In genomic region chr14:96059519-96060135, GRCh38 we compare ENCODE assay signal across 14 cellular contexts. TPM values are rescaled to one million over a fixed set of nuclear protein-coding genes. Genes with fewer than 3 reads are reported as not detected.
A peak's percentile ranks its signal among the peaks of the same experiment; 100 is the strongest.
DNase-seq lines count a peak whose midpoint lies in the region; ATAC-seq and TF ChIP-seq lines count a peak whose summit lies in the region.
"Had no signal": no experiment of that assay in that cellular context is flagged by ENCODE, and none has a peak within 500 bp of the region (broad histone marks: within the 10 kb centered on the region; RNA-seq: fewer than 3 reads in every experiment).

No MANE protein-coding gene starts in this region.

- peak; percentile 27 for DNase-seq in activated CD8-positive, alpha-beta memory T cell treated with anti-CD3 and anti-CD28 coated beads, Interleukin-2, amount 10 ng/mL, durations not matched to agents 7 days and 5 days
- no peak for DNase-seq in activated CD8-positive, alpha-beta memory T cell treated with anti-CD3 and anti-CD28 coated beads for 24 hours
- DNase-seq in ecto neural progenitor cell (ENCODE audit: low spot score) (peak; percentile 33), mesenteric fat pad (ENCODE audit: low spot score) (peak; percentile 57), mammary epithelial cell (no peak), NCI-H2227 treated with DMSO at 0.1 percent for 48 hours (lab: John Stamatoyannopoulos, UW) (no peak), CD14-positive monocyte (ENCODE audit: low spot score) (no peak)
- DNase-seq: Caco-2; CD8-positive, alpha-beta memory T cell; DMS53; GOT3 had no signal

- H3K27me3 Mint-ChIP-seq in activated CD8-positive, alpha-beta memory T cell treated with anti-CD3 and anti-CD28 coated beads, Interleukin-2, amount 10 ng/mL, durations not matched to agents 7 days and 5 days, result peaks cover 10% of the 10 kb centered on the region
- H3K27me3 Mint-ChIP-seq in CD14-positive monocyte (ENCODE audit: low read depth in 3 of 3), result peaks cover 0 to 12% (median 11%) of the 10 kb centered on the region in 3 donors

- H3K27ac ChIP-seq in mammary epithelial cell (ENCODE audit: insufficient read depth, low read depth, low read length), result no peak overlapping the region
- H3K27ac ChIP-seq: 22Rv1 had no signal

- in situ Hi-C loops in mammary epithelial cell (cut with MboI; ENCODE audit: low sequenced_read_pairs in 2 of 2), result loop anchor here in 1 of 2 donors (5.0 kb wide), 1 partner anchor 38 kb away; no protein-coding TSS in a partner anchor

- CTCF ChIA-PET in activated CD8-positive, alpha-beta memory T cell treated with anti-CD3 and anti-CD28 coated beads, Interleukin-2, amount 10 ng/mL, durations not matched to agents 7 days and 5 days (lab: Charles Lee), result no interaction called here
- CTCF ChIA-PET in mammary epithelial cell (lab: Charles Lee; ENCODE audit: low non-redundant PET), result no interaction called here

- H3K4me3 ChIP-seq in mammary epithelial cell (replicated peaks in 1 of 3; ENCODE audit: insufficient read depth in 1 of 3, low read depth in 2 of 3, low read length in 3 of 3), result no peak overlapping the region
- H3K4me3 ChIP-seq: HAP-1 had no signal

- ATAC-seq in activated CD8-positive, alpha-beta memory T cell treated with anti-CD3 and anti-CD28 coated beads, Interleukin-2, amount 10 ng/mL, durations not matched to agents 7 days and 5 days, result no peak

- H4K20me1 ChIP-seq in mammary epithelial cell (ENCODE audit: insufficient read depth, low read length), result no peaks in the 10 kb centered on the region

- no peaks in the 10 kb centered on the region for H3K9me3 ChIP-seq in mammary epithelial cell (replicated peaks; ENCODE audit: insufficient read depth, low read length)
- H3K9me3 ChIP-seq: Caco-2, HAP-1 had no signal

- H3K27me3 ChIP-seq in mammary epithelial cell (ENCODE audit: insufficient read depth, low read length), result peaks cover 6% of the 10 kb centered on the region

- no peaks in the 10 kb centered on the region for H3K36me3 Mint-ChIP-seq in activated CD8-positive, alpha-beta memory T cell treated with anti-CD3 and anti-CD28 coated beads, Interleukin-2, amount 10 ng/mL, durations not matched to agents 7 days and 5 days
- H3K36me3 Mint-ChIP-seq in CD14-positive monocyte, result no peaks in the 10 kb centered on the region
- H3K36me3 Mint-ChIP-seq: CD8-positive, alpha-beta memory T cell had no signal

- no peaks in the 10 kb centered on the region for H3K4me1 Mint-ChIP-seq in activated CD8-positive, alpha-beta memory T cell treated with anti-CD3 and anti-CD28 coated beads, Interleukin-2, amount 10 ng/mL, durations not matched to agents 7 days and 5 days
- H3K4me1 Mint-ChIP-seq in CD14-positive monocyte, result no peaks in the 10 kb centered on the region
- H3K4me1 Mint-ChIP-seq: CD8-positive, alpha-beta memory T cell had no signal

- TF ChIP-seq CTCF in mammary epithelial cell (conservative IDR thresholded peaks at IDR 0.05 in 1 of 2, IDR thresholded peaks at IDR 0.05 in 1 of 2; ENCODE audit: extremely low read depth in 1 of 2, insufficient read depth in 1 of 2, low read depth in 1 of 2, low read length in 2 of 2) (no peak), CD14-positive monocyte (IDR thresholded peaks at IDR 0.05) (no peak)

- no peak overlapping the region for H3K4me3 Mint-ChIP-seq in activated CD8-positive, alpha-beta memory T cell treated with anti-CD3 and anti-CD28 coated beads, Interleukin-2, amount 10 ng/mL, durations not matched to agents 7 days and 5 days
- no peak overlapping the region for H3K4me3 Mint-ChIP-seq in CD14-positive monocyte
- H3K4me3 Mint-ChIP-seq: CD8-positive, alpha-beta memory T cell; IgD-negative memory B cell had no signal

- H3K36me3 ChIP-seq in mammary epithelial cell (ENCODE audit: insufficient read depth, low read length), result no peaks in the 10 kb centered on the region
- H3K36me3 ChIP-seq: HAP-1 had no signal

- no TSS peak for BruUV-seq in mammary epithelial cell (replicated peaks; lab: Mats Ljungman, UMichigan)

- H3K4me1 ChIP-seq in mammary epithelial cell (ENCODE audit: insufficient read depth, low read length), result no peaks in the 10 kb centered on the region
- H3K4me1 ChIP-seq: Caco-2 had no signal

- H3K9ac ChIP-seq in mammary epithelial cell (ENCODE audit: insufficient read depth, low read length), result no peak overlapping the region

- intact Hi-C loops in mammary epithelial cell (cut with micrococcal nuclease) (no loop called here), CD14-positive monocyte (cut with micrococcal nuclease) (no loop called here)

- no peaks in the 10 kb centered on the region for H3K79me2 ChIP-seq in mammary epithelial cell (ENCODE audit: insufficient read depth, low read length)

- H3K27ac Mint-ChIP-seq in activated CD8-positive, alpha-beta memory T cell treated with anti-CD3 and anti-CD28 coated beads, Interleukin-2, amount 10 ng/mL, durations not matched to agents 7 days and 5 days, result no peak overlapping the region
- no peak overlapping the region for H3K27ac Mint-ChIP-seq in CD14-positive monocyte
- H3K27ac Mint-ChIP-seq: CD8-positive, alpha-beta memory T cell had no signal

- 54% methylated on average over 2 of the region's 3 CpGs for WGBS in mammary epithelial cell (ENCODE audit: low coverage, missing lambda C conversion rate)

- no peaks in the 10 kb centered on the region for H3K9me3 Mint-ChIP-seq in activated CD8-positive, alpha-beta memory T cell treated with anti-CD3 and anti-CD28 coated beads, Interleukin-2, amount 10 ng/mL, durations not matched to agents 7 days and 5 days (ENCODE audit: low read depth)
- H3K9me3 Mint-ChIP-seq in CD14-positive monocyte, result no peaks in the 10 kb centered on the region
- H3K9me3 Mint-ChIP-seq: IgD-negative memory B cell had no signal

- dilution Hi-C loops in mammary epithelial cell (cut with HindIII; ENCODE audit: low sequenced_read_pairs), result loop anchor here (5.0 kb wide), 1 partner anchor 38 kb away; no protein-coding TSS in a partner anchor

- H3K4me2 ChIP-seq in mammary epithelial cell (ENCODE audit: insufficient read depth, low read depth, low read length), result no peak overlapping the region

- no peak overlapping the region for H2AFZ ChIP-seq in mammary epithelial cell (ENCODE audit: low read depth, low read length)

RNA-seq across cellular contexts. Expression of gene C14orf132, which starts 20.5 kb away (rescaled TPM):
- under 1 TPM; 0.20 to 0.33 TPM for total RNA-seq in activated CD8-positive, alpha-beta memory T cell treated with anti-CD3 and anti-CD28 coated beads, Interleukin-2, amount 10 ng/mL, durations not matched to agents 7 days and 5 days
- 2.7 TPM for total RNA-seq in mesenteric fat pad
- total RNA-seq in mammary epithelial cell, result 1 to 10 TPM; 2.2 to 3.2 TPM
- 0.41 TPM for polyA plus RNA-seq in mammary epithelial cell
- polyA minus RNA-seq in mammary epithelial cell, result 1.2 TPM
- not detected for polyA plus RNA-seq in CD14-positive monocyte

Comparison
In these comparisons a context has a peak if more than half of its experiments do, and no peak if none do; other contexts are left out.
1. DNase-seq: peak in activated CD8-positive, alpha-beta memory T cell treated with anti-CD3 and anti-CD28 coated beads, Interleukin-2, amount 10 ng/mL, durations not matched to agents 7 days and 5 days (single experiment), ecto neural progenitor cell (single experiment) and mesenteric fat pad (single experiment); none in activated CD8-positive, alpha-beta memory T cell treated with anti-CD3 and anti-CD28 coated beads for 24 hours (single experiment), mammary epithelial cell (single experiment), NCI-H2227 treated with DMSO at 0.1 percent for 48 hours (single experiment) and CD14-positive monocyte (single experiment).